25 cellular contexts compared by ENCODE assay signal in genomic region chr20:36312724-36313441, GRCh38. TPM values are rescaled to one million over a fixed set of nuclear protein-coding genes. Genes with fewer than 3 reads are reported as not detected.
DNase-seq lines count a peak whose midpoint lies in the region; ATAC-seq, FAIRE-seq and TF ChIP-seq lines count a peak whose summit lies in the region.
"Had no signal": no experiment of that assay in that cellular context is flagged by ENCODE, and none has a peak within 500 bp of the region (broad histone marks: within the 10 kb centered on the region; RNA-seq: fewer than 3 reads in every experiment).

No MANE protein-coding gene starts in this region.

- H3K27me3 ChIP-seq in right cardiac atrium (ENCODE audit: control insufficient read depth, insufficient read depth) (no peaks in the 10 kb centered on the region), K562 (ENCODE audit: control insufficient read depth in 2 of 2, insufficient read depth in 2 of 2, low read length in 2 of 2) (peaks cover 0 to 46% of the 10 kb centered on the region in 2 experiments; a peak in 4 of 5 replicates), upper lobe of right lung (peaks cover 54% of the 10 kb centered on the region)

- H2AFZ ChIP-seq in K562 (ENCODE audit: low read depth, low read length): no peak overlapping the region

- in situ Hi-C loops in K562 (cut with MboI): no loop called here

- H3K9ac ChIP-seq in K562 (ENCODE audit: insufficient read depth in 1 of 2, low read depth in 2 of 2, low read length in 2 of 2): peak overlapping the region in 1 of 2 experiments; percentile 7; a peak in 1 of 4 replicates

- no peaks in the 10 kb centered on the region for H3K79me2 ChIP-seq in K562 (ENCODE audit: control insufficient read depth, insufficient read depth, low read length)

- TF ChIP-seq RAD21 in K562 (CRISPR knock-in tag; conservative IDR thresholded peaks at IDR 0.05 in 1 of 2, IDR thresholded peaks at IDR 0.05 in 1 of 2): no peak

- H3K36me3 ChIP-seq in K562 (ENCODE audit: control insufficient read depth, insufficient read depth, low read length) (no peaks in the 10 kb centered on the region), upper lobe of right lung (no peaks in the 10 kb centered on the region)
- H3K36me3 ChIP-seq: BE2C, left lung, transverse colon had no signal

- intact Hi-C loops in cardiac septum (cut with DNase I) (no loop called here), right cardiac atrium (cut with DNase I) (no loop called here), K562 (cut with micrococcal nuclease) (no loop called here), upper lobe of right lung (cut with DNase I) (no loop called here)

- H3K4me2 ChIP-seq in K562 (ENCODE audit: insufficient read depth, low read length): no peak overlapping the region

- no peak for FAIRE-seq in K562 (lab: Jason Lieb, UNC)
- FAIRE-seq: colon had no signal

- WGBS in right cardiac atrium: 27% methylated on average over 14 of the region's 14 CpGs
- WGBS in K562 (ENCODE audit: insufficient coverage, low coverage, missing lambda C conversion rate): 1% methylated on average over 13 of the region's 14 CpGs

- H3K4me3 ChIP-seq in right cardiac atrium (ENCODE audit: low read length) (no peak overlapping the region), K562 (no peak overlapping the region), upper lobe of right lung (no peak overlapping the region), foreskin fibroblast (ENCODE audit: low read depth in 1 of 2, low read length in 2 of 2) (no peak overlapping the region)
- H3K4me3 ChIP-seq: left lung, SK-N-MC, transverse colon had no signal

- H3K27ac ChIP-seq in right cardiac atrium (ENCODE audit: low read length) (no peak overlapping the region), K562 (ENCODE audit: extremely low read depth, low read depth, low read length) (no peak overlapping the region), upper lobe of right lung (no peak overlapping the region)
- H3K27ac ChIP-seq: foreskin keratinocyte, left lung, RWPE1, SK-N-MC, transverse colon had no signal

- no TSS peak for BruUV-seq in K562 (replicated peaks; lab: Mats Ljungman, UMichigan)

- DNase-seq in cardiac septum (ENCODE audit: low spot score) (peak; percentile 72), right cardiac atrium (no peak), K562 (ENCODE audit: extremely low read depth in 1 of 4, low spot score in 3 of 4) (no peak), mesenteric fat pad (ENCODE audit: low spot score) (peak; percentile 69), upper lobe of right lung (peak; percentile 49), foreskin fibroblast (no peak)
- DNase-seq: activated CD4-positive, alpha-beta T cell treated with anti-CD3 and anti-CD28 coated beads for 1 hour; activated naive CD4-positive, alpha-beta T cell treated with Interleukin-2 at 50 U/mL for 16 hours; activated T-cell treated with anti-CD3 and anti-CD28 coated beads, Interleukin-2, amount 50 U/mL, for 72 hours; amniotic stem cell; BE2C; CD8-positive, alpha-beta memory T cell; effector memory CD8-positive, alpha-beta T cell; foreskin keratinocyte; left lung; mesenchymal stem cell; stimulated activated naive CD8-positive, alpha-beta T cell treated with anti-CD3 and anti-CD28 coated beads, Interleukin-15, amount 100 ng/mL, for 72 hours; T-helper 17 cell; transverse colon had no signal

- CTCF ChIA-PET in K562 (lab: Yijun Ruan, JAX; ENCODE audit: low intra/inter-chr PET ratio): no interaction called here

- ATAC-seq in right cardiac atrium: no peak
- ATAC-seq in K562: no peak
- no peak for ATAC-seq in upper lobe of right lung
- ATAC-seq in GM18870 (IDR thresholded peaks at IDR 0.05; ENCODE audit: unreplicated experiment): no peak
- ATAC-seq in GM19035 (IDR thresholded peaks at IDR 0.05; ENCODE audit: unreplicated experiment): no peak
- ATAC-seq: activated T-cell treated with anti-CD3 and anti-CD28 coated beads, Interleukin-2, amount 50 U/mL, for 72 hours; effector memory CD8-positive, alpha-beta T cell; esophagus mucosa; foreskin keratinocyte; left lung; stimulated activated naive CD8-positive, alpha-beta T cell treated with anti-CD3 and anti-CD28 coated beads, Interleukin-15, amount 100 ng/mL, for 72 hours; T-helper 17 cell had no signal

- POLR2A ChIA-PET in K562 (lab: Yijun Ruan, JAX): no interaction called here

- no peaks in the 10 kb centered on the region for H3K4me1 ChIP-seq in right cardiac atrium (ENCODE audit: control insufficient read depth, insufficient read depth, low read length)
- peaks cover 0 to 9% of the 10 kb centered on the region in 2 experiments; a peak in 2 of 5 replicates for H3K4me1 ChIP-seq in K562 (replicated peaks in 1 of 2; ENCODE audit: control insufficient read depth in 2 of 2, insufficient read depth in 2 of 2, low read length in 2 of 2)
- no peaks in the 10 kb centered on the region for H3K4me1 ChIP-seq in upper lobe of right lung
- H3K4me1 ChIP-seq: BE2C, foreskin keratinocyte, left lung, transverse colon had no signal

- TF ChIP-seq EP300 in K562 (IDR thresholded peaks at IDR 0.05; ENCODE audit: low read length): no peak

- peaks cover 3% of the 10 kb centered on the region for H4K20me1 ChIP-seq in K562 (replicated peaks; ENCODE audit: control insufficient read depth, insufficient read depth, low read length)

- H3K9me3 ChIP-seq in right cardiac atrium (ENCODE audit: control insufficient read depth, low read length) (no peaks in the 10 kb centered on the region), K562 (replicated peaks; ENCODE audit: control insufficient read depth, insufficient read depth, low read depth, low read length) (no peaks in the 10 kb centered on the region), upper lobe of right lung (no peaks in the 10 kb centered on the region)
- H3K9me3 ChIP-seq: BE2C, left lung, transverse colon had no signal

- no peaks in the 10 kb centered on the region for H3K9me1 ChIP-seq in K562 (ENCODE audit: control insufficient read depth, insufficient read depth, low read length)

- TF ChIP-seq POLR2A in K562 (conservative IDR thresholded peaks at IDR 0.05): no peak

- TF ChIP-seq CTCF in K562 (IDR thresholded peaks at IDR 0.05 in 2 of 3, conservative IDR thresholded peaks at IDR 0.05 in 1 of 3; ENCODE audit: insufficient read depth in 2 of 3, low read depth in 1 of 3, low read length in 3 of 3): no peak
- TF ChIP-seq CTCF in upper lobe of right lung (IDR thresholded peaks at IDR 0.05): no peak
- TF ChIP-seq CTCF in foreskin fibroblast (IDR thresholded peaks at IDR 0.05; ENCODE audit: low read depth, low read length): no peak

TF ChIP-seq in K562, 482 proteins besides CTCF, POLR2A, EP300 and RAD21:
- TF ChIP-seq HMBOX1 (IDR thresholded peaks at IDR 0.05) (no peak), ZKSCAN1 (IDR thresholded peaks at IDR 0.05; ENCODE audit: low read depth, low read length) (peak; percentile 93), ELF4 (CRISPR knock-in tag; IDR thresholded peaks at IDR 0.05) (no peak), ZFP36 (IDR thresholded peaks at IDR 0.05; ENCODE audit: low read depth, low read length, partially characterized antibody) (peak; percentile 47)

RNA-seq across cellular contexts. Expression of gene DLGAP4, which starts 6.7 kb away (rescaled TPM):
- 95.2 TPM for total RNA-seq in cardiac septum
- 10 to 100 TPM; 42.6 to 60.5 (median 44.6) TPM for total RNA-seq in right cardiac atrium
- polyA plus RNA-seq in right cardiac atrium: 40.7 TPM
- 20.3 and 54.2 TPM in 2 replicates for total RNA-seq in K562 (2011; cell fraction: chromatin; rRNA removed; ENCODE audit: low replicate concordance)
- total RNA-seq in K562 (2011; cell fraction: nucleolus; rRNA removed): 27.4 and 30.0 TPM in 2 replicates
- total RNA-seq in K562 (2011; cell fraction: nucleoplasm; rRNA removed): 33.4 and 54.4 TPM in 2 replicates
- total RNA-seq in K562 (2014; rRNA removed): 4.5 and 9.9 TPM in 2 replicates
- 2.3 and 3.2 TPM in 2 replicates for total RNA-seq in K562 (2014; rRNA removed; fragmentation: Illumina TruSeq; extraction: Trizol)
- total RNA-seq in K562 (2015; rRNA removed; fragmentation: Illumina TruSeq; extraction: Trizol): 4.5 and 6.8 TPM in 2 replicates
- 26.1 and 34.1 TPM in 2 replicates for total RNA-seq in K562 (2021)
- polyA plus RNA-seq in K562 (2011; rRNA removed): 3.1 and 6.5 TPM in 2 replicates
- 9.9 and 17.6 TPM in 2 replicates for polyA plus RNA-seq in K562 (2011; cell fraction: cytosol; rRNA removed)
- polyA plus RNA-seq in K562 (2011; cell fraction: nucleus; rRNA removed): 20.7 and 29.9 TPM in 2 replicates
- polyA plus RNA-seq in K562 (2012): 16.7 and 28.3 TPM in 2 replicates
- polyA plus RNA-seq in K562 (2014; fragmentation: Illumina TruSeq; extraction: Trizol): 22.3 and 30.8 TPM in 2 replicates
- polyA plus RNA-seq in K562 (2014; fragmentation: Nextera tagmentation; extraction: Ambion mirVana): under 1 TPM; 0.31 to 0.74 TPM
- polyA plus RNA-seq in K562 (2014; rRNA removed): 9.5 and 11.9 TPM in 2 replicates
- polyA minus RNA-seq in K562 (2011; rRNA and poly(A)+ RNA removed): 4.4 and 5.6 TPM in 2 replicates
- 24.3 and 33.7 TPM in 2 replicates for polyA minus RNA-seq in K562 (2011; cell fraction: cytosol; rRNA and poly(A)+ RNA removed)
- 7.7 and 10.9 TPM in 2 replicates for polyA minus RNA-seq in K562 (2011; cell fraction: nucleus; rRNA and poly(A)+ RNA removed)
- 83.1 TPM for total RNA-seq in mesenteric fat pad
- 61.2 TPM for total RNA-seq in upper lobe of right lung

Comparison
In these comparisons a context has a peak if more than half of its experiments do, and no peak if none do; other contexts are left out.
1. DNase-seq: peak in cardiac septum (single experiment), mesenteric fat pad (single experiment) and upper lobe of right lung (single experiment); none in right cardiac atrium (0 of 3), K562 (0 of 4) and foreskin fibroblast (0 of 2).